Comparison of ENCODE assay signal across 10 cellular contexts in the genomic region with DNA sequence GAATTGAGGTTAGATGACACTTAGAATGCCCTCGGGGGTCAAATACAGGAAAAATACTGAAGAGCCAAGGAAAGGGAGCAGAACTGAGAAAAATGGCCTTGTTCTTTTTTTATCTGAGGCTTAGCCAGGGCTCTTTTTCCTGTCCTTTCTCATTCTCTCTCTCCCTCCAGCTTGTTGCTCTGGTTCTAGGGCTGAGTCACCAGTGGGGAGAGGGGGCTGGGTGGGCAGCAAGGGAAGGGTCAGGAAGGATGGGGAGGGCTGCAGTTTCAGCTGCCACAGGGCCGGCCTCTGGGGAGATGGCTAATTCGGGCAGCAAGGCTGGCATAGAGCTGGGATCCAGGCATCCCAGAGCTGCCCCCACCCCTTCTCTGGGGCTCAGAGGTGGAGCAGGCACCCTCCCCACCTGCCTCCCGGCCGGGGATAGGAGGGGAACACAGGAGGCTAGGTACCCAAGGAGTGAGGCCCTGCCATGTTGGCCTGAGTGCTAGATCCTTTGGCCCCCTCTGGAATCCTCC. TPM values are rescaled to one million over a fixed set of nuclear protein-coding genes. Genes with fewer than 3 reads are reported as not detected.
DNase-seq lines count a peak whose midpoint lies in the region; ATAC-seq, FAIRE-seq and TF ChIP-seq lines count a peak whose summit lies in the region.
"Had no signal": no experiment of that assay in that cellular context is flagged by ENCODE, and none has a peak within 500 bp of the region (broad histone marks: within the 10 kb centered on the region; RNA-seq: fewer than 3 reads in every experiment).

No MANE protein-coding gene starts in this region.

- peaks cover 80% of the 10 kb centered on the region for H3K79me2 ChIP-seq in GM23248 (ENCODE audit: insufficient read depth)
- H3K79me2 ChIP-seq in astrocyte (ENCODE audit: insufficient read depth, low read length), result peaks cover 97% of the 10 kb centered on the region

- H3K4me1 ChIP-seq in GM23248 (ENCODE audit: insufficient read depth) (peaks cover 73% of the 10 kb centered on the region), astrocyte (ENCODE audit: insufficient read depth, low read length) (peaks cover 83% of the 10 kb centered on the region), right atrium auricular region (peaks cover 0 to 90% of the 10 kb centered on the region in 2 donors), sigmoid colon (peaks cover 0 to 89% (median 87%) of the 10 kb centered on the region in 4 donors)
- H3K4me1 ChIP-seq in CD8-positive, alpha-beta T cell (ENCODE audit: insufficient read depth, low read length), result peaks cover 9% of the 10 kb centered on the region

- H3K36me3 ChIP-seq in GM23248 (ENCODE audit: low read depth) (no peaks in the 10 kb centered on the region), astrocyte (ENCODE audit: insufficient read depth, low read length) (no peaks in the 10 kb centered on the region), right atrium auricular region (no peaks in the 10 kb centered on the region), sigmoid colon (no peaks in the 10 kb centered on the region)
- H3K36me3 ChIP-seq in CD8-positive, alpha-beta T cell (ENCODE audit: insufficient read depth, low read length), result no peaks in the 10 kb centered on the region

- no peak for TF ChIP-seq POLR2A in sigmoid colon (IDR thresholded peaks at IDR 0.05)

- H3K27me3 Mint-ChIP-seq in astrocyte (ENCODE audit: low read depth, unreplicated experiment), result no peaks in the 10 kb centered on the region
- no peaks in the 10 kb centered on the region for H3K27me3 Mint-ChIP-seq in CD8-positive, alpha-beta T cell (ENCODE audit: low read depth)

- no peaks in the 10 kb centered on the region for H3K9me3 Mint-ChIP-seq in astrocyte (ENCODE audit: unreplicated experiment)
- no peaks in the 10 kb centered on the region for H3K9me3 Mint-ChIP-seq in CD8-positive, alpha-beta T cell

- H3K9ac ChIP-seq in GM23248 (peak overlapping the region; percentile 83), astrocyte (ENCODE audit: low read length) (peak overlapping the region; percentile 86)

- H3K4me2 ChIP-seq in GM23248 (ENCODE audit: unreplicated experiment), result peak overlapping the region; percentile 90
- H3K4me2 ChIP-seq in astrocyte (ENCODE audit: low read length), result peak overlapping the region; percentile 97

- H3K4me3 Mint-ChIP-seq in astrocyte (ENCODE audit: unreplicated experiment), result peak overlapping the region; percentile 95
- H3K4me3 Mint-ChIP-seq in CD8-positive, alpha-beta T cell, result no peak overlapping the region

- H3K9me2 ChIP-seq in GM23248 (ENCODE audit: insufficient read depth), result no peaks in the 10 kb centered on the region

- in situ Hi-C loops in GM23248 (cut with MboI), result no loop called here

- DNase-seq in GM23248 (peak; percentile 59), astrocyte (ENCODE audit: low read depth) (peak; percentile 52), right atrium auricular region (ENCODE audit: low spot score) (no peak), sigmoid colon (no peak), COLO668 (lab: John Stamatoyannopoulos, UW; ENCODE audit: unreplicated experiment) (no peak), NCI-H2081 (lab: John Stamatoyannopoulos, UW) (no peak)
- DNase-seq in stimulated activated naive CD4-positive, alpha-beta T cell (lab: John Stamatoyannopoulos, UW), result no peak
- no peak for DNase-seq in CD8-positive, alpha-beta T cell
- DNase-seq: erythroblast, NCI-H510A had no signal

- H3K27me3 ChIP-seq in GM23248 (replicated peaks; ENCODE audit: insufficient read depth) (no peaks in the 10 kb centered on the region), astrocyte (ENCODE audit: insufficient read depth, low read length) (no peaks in the 10 kb centered on the region), right atrium auricular region (no peaks in the 10 kb centered on the region), sigmoid colon (no peaks in the 10 kb centered on the region)
- no peaks in the 10 kb centered on the region for H3K27me3 ChIP-seq in CD8-positive, alpha-beta T cell (ENCODE audit: insufficient read depth, low read length)

- no peak for TF ChIP-seq EP300 in sigmoid colon (IDR thresholded peaks at IDR 0.05)

- no peak overlapping the region for H2AFZ ChIP-seq in GM23248
- no peak overlapping the region for H2AFZ ChIP-seq in astrocyte (ENCODE audit: low read depth, low read length)

- no peak for TF ChIP-seq CTCF in astrocyte (IDR thresholded peaks at IDR 0.05; ENCODE audit: insufficient read depth, low read depth, low read length)
- no peak for TF ChIP-seq CTCF in right atrium auricular region (IDR thresholded peaks at IDR 0.05)
- no peak for TF ChIP-seq CTCF in sigmoid colon (IDR thresholded peaks at IDR 0.05)
- no peak for TF ChIP-seq CTCF in CD8-positive, alpha-beta T cell (IDR thresholded peaks at IDR 0.05)

- FAIRE-seq in astrocyte (lab: Jason Lieb, UNC), result no peak

- H3K36me3 Mint-ChIP-seq in astrocyte (ENCODE audit: low read depth, unreplicated experiment), result peaks cover 11% of the 10 kb centered on the region
- peaks cover 4% of the 10 kb centered on the region for H3K36me3 Mint-ChIP-seq in CD8-positive, alpha-beta T cell

- H4K20me1 ChIP-seq in GM23248 (ENCODE audit: insufficient read depth), result no peaks in the 10 kb centered on the region
- peaks cover 37% of the 10 kb centered on the region for H4K20me1 ChIP-seq in astrocyte (ENCODE audit: insufficient read depth, low read length)

- peak overlapping the region; percentile 48 for H3K27ac Mint-ChIP-seq in astrocyte (ENCODE audit: unreplicated experiment)
- no peak overlapping the region for H3K27ac Mint-ChIP-seq in CD8-positive, alpha-beta T cell

- CTCF ChIA-PET in CD8-positive, alpha-beta T cell (lab: Charles Lee), result interaction anchor here (0.6 to 1.6 kb wide), 3 partner anchors 33 to 34 kb away, joined by 3 to 5 read pairs (median 3); no protein-coding TSS in a partner anchor

- intact Hi-C loops in sigmoid colon (cut with DNase I), result no loop called here
- intact Hi-C loops in CD8-positive, alpha-beta T cell (cut with DNase I, micrococcal nuclease), result no loop called here

- peaks cover 57% of the 10 kb centered on the region for H3K4me1 Mint-ChIP-seq in astrocyte (ENCODE audit: low read depth, unreplicated experiment)
- H3K4me1 Mint-ChIP-seq in CD8-positive, alpha-beta T cell (ENCODE audit: low read depth), result peaks cover 19% of the 10 kb centered on the region

- no peak for ATAC-seq in CD8-positive, alpha-beta T cell

- POLR2A ChIA-PET in CD8-positive, alpha-beta T cell (lab: Charles Lee), result no interaction called here

- H3K4me3 ChIP-seq in GM23248 (peak overlapping the region; percentile 83), astrocyte (ENCODE audit: insufficient read depth, low read depth, low read length) (peak overlapping the region; percentile 74), right atrium auricular region (no peak overlapping the region), sigmoid colon (no peak overlapping the region)
- H3K4me3 ChIP-seq in CD8-positive, alpha-beta T cell (ENCODE audit: low read depth, low read length), result no peak overlapping the region

- H3K9me3 ChIP-seq in GM23248 (ENCODE audit: low read depth) (no peaks in the 10 kb centered on the region), astrocyte (ENCODE audit: insufficient read depth, low read depth, low read length) (no peaks in the 10 kb centered on the region), right atrium auricular region (no peaks in the 10 kb centered on the region), sigmoid colon (no peaks in the 10 kb centered on the region)
- H3K9me3 ChIP-seq in CD8-positive, alpha-beta T cell (ENCODE audit: low read length), result no peaks in the 10 kb centered on the region

- H3K27ac ChIP-seq in GM23248, result peak overlapping the region; percentile 97
- H3K27ac ChIP-seq in astrocyte (ENCODE audit: low read depth, low read length), result peak overlapping the region; percentile 96
- H3K27ac ChIP-seq in right atrium auricular region, result peak overlapping the region; percentile 92 to 96
- H3K27ac ChIP-seq in sigmoid colon, result peak overlapping the region; percentile 91 to 96 (median 94)
- H3K27ac ChIP-seq in CD8-positive, alpha-beta T cell (ENCODE audit: low read depth, low read length), result no peak overlapping the region

- WGBS in GM23248 (ENCODE audit: low coverage in 1 of 2, low lambda C conversion rate in 2 of 2, missing lambda C conversion rate in 2 of 2), 2 experiments, result 66 to 67% methylated on average over 4 to 5 of the region's 5 CpGs
- WGBS in sigmoid colon, 2 donors, result 65 to 72% methylated on average over 5 of the region's 5 CpGs

- peaks cover 76% of the 10 kb centered on the region for H3F3A ChIP-seq in GM23248 (ENCODE audit: insufficient read depth)

RNA-seq across cellular contexts. Expression of a gene that starts 3.9 kb away (rescaled TPM):
- total RNA-seq in GM23248 (2014; rRNA removed; shearing (Covaris generic)), result 321 and 330 TPM in 2 replicates
- 105 and 111 TPM in 2 replicates for polyA plus RNA-seq in GM23248 (2016; fragmentation: Nextera tagmentation; extraction: Ambion mirVana)
- 319 and 373 TPM in 2 replicates for total RNA-seq in astrocyte
- 10 to 100 TPM; 29.5 to 61.8 TPM for total RNA-seq in right atrium auricular region
- total RNA-seq in sigmoid colon, result 10 to 100 TPM; 19.9 to 54.0 (median 39.5) TPM
- polyA plus RNA-seq in sigmoid colon, result 10 to 100 TPM; 15.6 to 85.1 (median 17.1) TPM
- total RNA-seq in CD8-positive, alpha-beta T cell, result 1 to 10 TPM; 1.6 to 2.0 TPM

RNA-seq across cellular contexts. Expression of a gene that starts 35.3 kb away (rescaled TPM):
- 25.9 and 30.2 TPM in 2 replicates for total RNA-seq in GM23248 (2014; rRNA removed; shearing (Covaris generic))
- polyA plus RNA-seq in GM23248 (2016; fragmentation: Nextera tagmentation; extraction: Ambion mirVana), result 48.1 and 56.0 TPM in 2 replicates
- total RNA-seq in astrocyte, result 25.8 and 26.8 TPM in 2 replicates
- total RNA-seq in right atrium auricular region, result 100 to 1,000 TPM; 186 to 214 TPM
- total RNA-seq in sigmoid colon, result 10 to 100 TPM; 40.3 to 82.8 (median 45.7) TPM
- 10 to 100 TPM; 23.1 to 56.5 (median 43.9) TPM for polyA plus RNA-seq in sigmoid colon
- total RNA-seq in CD8-positive, alpha-beta T cell, result 10 to 100 TPM in 1 of 2 experiments, 1 to 10 TPM in 1; 8.4 to 10.4 TPM

Comparison
In these comparisons a context has a peak if more than half of its experiments do, and no peak if none do; other contexts are left out.
1. DNase-seq: peak in GM23248 (single experiment) and astrocyte (single experiment); none in right atrium auricular region (single experiment), sigmoid colon (single experiment), COLO668 (single experiment), stimulated activated naive CD4-positive, alpha-beta T cell (0 of 6), CD8-positive, alpha-beta T cell (0 of 7) and NCI-H2081 (0 of 2).
2. H3K4me3 ChIP-seq: peak in GM23248 (single experiment) and astrocyte (single experiment); none in right atrium auricular region (0 of 2), sigmoid colon (0 of 4) and CD8-positive, alpha-beta T cell (single experiment).
3. RNA of a gene that starts 3.9 kb away (total RNA-seq): 321 to 330 TPM in GM23248, 319 to 373 TPM in astrocyte, 29.5 to 61.8 TPM in right atrium auricular region and 19.9 to 54.0 TPM in sigmoid colon; 1.6 to 2.0 TPM in CD8-positive, alpha-beta T cell; every median in the first group is over 4 times any median in the second.